In genomic region chr9:130234340-130235260, GRCh38 we compare ENCODE assay signal across 1 cellular context.
TF ChIP-seq lines count a peak whose summit lies in the region.

No MANE protein-coding gene starts in this region.

TF ChIP-seq in endothelial cell of umbilical vein, 7 proteins besides CTCF, POLR2A, EP300 and RAD21:
- no peak for TF ChIP-seq EZH2 (IDR thresholded peaks at IDR 0.05; ENCODE audit: borderline replicate concordance, low read depth, low read length, severe bottlenecking)
- no peak for TF ChIP-seq POLR2AphosphoS5 (IDR thresholded peaks at IDR 0.05; ENCODE audit: insufficient read depth, low read depth, low read length)
- TF ChIP-seq MYC (IDR thresholded peaks at IDR 0.05; ENCODE audit: low read depth, low read length) = no peak
- no peak for TF ChIP-seq FOS (IDR thresholded peaks at IDR 0.05; ENCODE audit: borderline replicate concordance, insufficient read depth, low read length)
- TF ChIP-seq MAX (IDR thresholded peaks at IDR 0.05; ENCODE audit: insufficient read depth, insufficient read length) = no peak
- no peak for TF ChIP-seq GATA2 (IDR thresholded peaks at IDR 0.05; ENCODE audit: insufficient read depth, insufficient read length, low read depth, low read length)
